In the genomic region with DNA sequence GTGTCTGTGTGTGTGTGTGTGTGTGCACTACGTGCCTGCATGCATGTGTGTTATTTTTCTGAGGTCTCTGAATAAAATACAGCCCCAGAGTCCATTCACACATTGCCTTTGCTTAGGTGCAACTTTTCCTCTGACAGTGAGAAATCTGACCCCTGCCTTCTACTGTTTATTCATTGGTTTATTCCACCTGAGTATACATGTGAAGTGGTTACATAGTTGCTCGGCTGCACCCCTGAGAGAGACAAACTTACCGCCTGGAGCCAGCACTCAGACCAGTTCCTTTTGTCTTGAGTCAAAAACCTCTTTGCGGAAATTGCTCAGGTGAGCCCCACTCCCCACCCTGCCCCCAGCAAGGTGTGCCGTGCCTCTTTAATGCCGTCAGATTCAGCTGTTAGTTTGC, we compare ENCODE assay signal across 17 cellular contexts.
DNase-seq lines count a peak whose midpoint lies in the region; ATAC-seq and TF ChIP-seq lines count a peak whose summit lies in the region.
"Had no signal": no experiment of that assay in that cellular context is flagged by ENCODE, and none has a peak within 500 bp of the region (broad histone marks: within the 10 kb centered on the region; RNA-seq: fewer than 3 reads in every experiment).

No MANE protein-coding gene starts in this region.

- no peak for TF ChIP-seq POLR2A in heart left ventricle (IDR thresholded peaks at IDR 0.05)

- no peak overlapping the region for H3K27ac Mint-ChIP-seq in T-cell

- no peaks in the 10 kb centered on the region for H3K36me3 ChIP-seq in heart left ventricle
- H3K36me3 ChIP-seq: SJCRH30 had no signal

- CTCF ChIA-PET in T-cell (lab: Charles Lee), result no interaction called here

- no peak for TF ChIP-seq CTCF in heart left ventricle (IDR thresholded peaks at IDR 0.05)

- no peaks in the 10 kb centered on the region for H3K9me3 ChIP-seq in heart left ventricle
- H3K9me3 ChIP-seq: SJCRH30 had no signal

- H3K4me3 Mint-ChIP-seq in T-cell, result no peak overlapping the region

- H3K4me3 ChIP-seq in heart left ventricle, result no peak overlapping the region
- H3K4me3 ChIP-seq: GM23248, SJCRH30 had no signal

- ATAC-seq in heart left ventricle (no peak), T-cell (replicated peaks in 1 of 4) (no peak)

- H3K27ac ChIP-seq in heart left ventricle, result no peak overlapping the region
- H3K27ac ChIP-seq: C4-2B, GM23248, SJCRH30 had no signal

- H3K9me3 Mint-ChIP-seq in T-cell, result no peaks in the 10 kb centered on the region

- H3K4me1 ChIP-seq in heart left ventricle, result no peaks in the 10 kb centered on the region
- H3K4me1 ChIP-seq: SJCRH30 had no signal

- H3K27me3 ChIP-seq in heart left ventricle, result peaks cover 0 to 25% (median 0%) of the 10 kb centered on the region in 9 donors

- no peaks in the 10 kb centered on the region for H3K36me3 Mint-ChIP-seq in T-cell

- H3K4me1 Mint-ChIP-seq in T-cell, result no peaks in the 10 kb centered on the region

- peak; percentile 14 for DNase-seq in cardiac septum (ENCODE audit: low spot score)
- no peak for DNase-seq in heart left ventricle
- peak; percentile 75 for DNase-seq in NCI-H345 (lab: John Stamatoyannopoulos, UW)
- DNase-seq in SHP77 (lab: John Stamatoyannopoulos, UW), result peak; percentile 47 to 55
- DNase-seq in T-cell, result no peak
- no peak for DNase-seq in NOMO-1 (lab: John Stamatoyannopoulos, UW; ENCODE audit: unreplicated experiment in 2 of 2)
- no peak for DNase-seq in cerebellar cortex (ENCODE audit: low spot score)
- no peak for DNase-seq in hypothalamus (lab: John Stamatoyannopoulos, UW)
- DNase-seq: 8988T, COR-L47, GM23248, MV-4-11, NCI-H1436 treated with DMSO at 0.1 percent for 48 hours, NCI-H2171 treated with DMSO at 0.1 percent for 48 hours, NCI-H526 treated with DMSO at 0.1 percent for 48 hours, SJCRH30 had no signal

- 74 to 84% (median 80%) methylated on average over 6 of the region's 6 CpGs for whole genome bisulfite sequencing in heart left ventricle, 4 donors

- peaks cover 0 to 11% of the 10 kb centered on the region in 2 donors for H3K27me3 Mint-ChIP-seq in T-cell

- intact Hi-C loops in cardiac septum (cut with DNase I), result no loop called here
- intact Hi-C loops in heart left ventricle (cut with DNase I), result no loop called here

- POLR2A ChIA-PET in T-cell (lab: Charles Lee), result no interaction called here

Comparison
In these comparisons a context has a peak if more than half of its experiments do, and no peak if none do; other contexts are left out.
1. DNase-seq: peak in cardiac septum (single experiment), NCI-H345 (single experiment) and SHP77 (2 of 2); none in heart left ventricle (0 of 5), T-cell (0 of 34), NOMO-1 (0 of 2), cerebellar cortex (single experiment) and hypothalamus (0 of 51).